In genomic region chr20:18734525-18735189, GRCh38 we compare ENCODE assay signal across 17 cellular contexts.
"Had no signal": no experiment of that assay in that cellular context is flagged by ENCODE, and none has a peak within 500 bp of the region (broad histone marks: within the 10 kb centered on the region; RNA-seq: fewer than 3 reads in every experiment).

No MANE protein-coding gene starts in this region.

- H3K27ac ChIP-seq: gastrocnemius medialis, heart right ventricle, lower lobe of right lung, stomach, testis, upper lobe of right lung had no signal

- H3K4me1 ChIP-seq: lower lobe of right lung, upper lobe of right lung had no signal

- H3K27me3 ChIP-seq: gastrocnemius medialis, heart right ventricle, stomach, testis, upper lobe of right lung had no signal

- H3K27me3 Mint-ChIP-seq: effector memory CD8-positive, alpha-beta T cell had no signal

- H3K4me3 Mint-ChIP-seq: effector memory CD8-positive, alpha-beta T cell; neural crest cell had no signal

- ATAC-seq: effector memory CD8-positive, alpha-beta T cell; gastrocnemius medialis; heart right ventricle; left colon; lower lobe of right lung; sciatic nerve; upper lobe of right lung had no signal

- H3K9me3 Mint-ChIP-seq: effector memory CD8-positive, alpha-beta T cell; neural crest cell had no signal

- H3K9me3 ChIP-seq: gastrocnemius medialis, heart right ventricle, lower lobe of right lung, stomach, testis, upper lobe of right lung had no signal

- DNase-seq: activated CD4-positive, alpha-beta T cell treated with anti-CD3 and anti-CD28 coated beads for 1 hour; activated CD4-positive, alpha-beta T cell treated with anti-CD3 and anti-CD28 coated beads, Interleukin-2, amount 50 U/mL, for 4 hours; activated naive CD4-positive, alpha-beta T cell treated with Interleukin-2 at 50 U/mL for 16 hours; activated T-cell treated with anti-CD3 and anti-CD28 coated beads for 4 hours; aorta; dermis blood vessel endothelial cell; effector memory CD8-positive, alpha-beta T cell; gastrocnemius medialis; heart right ventricle; left colon; lower lobe of right lung; stimulated activated CD4-positive, alpha-beta T cell treated with anti-CD3 and anti-CD28 coated beads, Interleukin-2, amount 100 ng/mL, for 24 hours; stomach; testis; upper lobe of right lung had no signal

- H3K36me3 ChIP-seq: gastrocnemius medialis, heart right ventricle, lower lobe of right lung, stomach, upper lobe of right lung had no signal

- H3K4me3 ChIP-seq: gastrocnemius medialis, heart right ventricle, lower lobe of right lung, stomach, testis, upper lobe of right lung had no signal
